ENCODE assay signal across 16 cellular contexts in genomic region chr6:31446481-31446880, GRCh38. TPM values are rescaled to one million over a fixed set of nuclear protein-coding genes. Genes with fewer than 3 reads are reported as not detected.
DNase-seq lines count a peak whose midpoint lies in the region; ATAC-seq and TF ChIP-seq lines count a peak whose summit lies in the region.
"Had no signal": no experiment of that assay in that cellular context is flagged by ENCODE, and none has a peak within 500 bp of the region (broad histone marks: within the 10 kb centered on the region; RNA-seq: fewer than 3 reads in every experiment).

No MANE protein-coding gene starts in this region.

- no peak for TF ChIP-seq CTCF in BJ (IDR thresholded peaks at IDR 0.05; ENCODE audit: insufficient read depth, low read depth, low read length)
- TF ChIP-seq CTCF in cardiac fibroblast (IDR thresholded peaks at IDR 0.05; ENCODE audit: low read depth, low read length), result no peak
- no peak for TF ChIP-seq CTCF in fibroblast of the aortic adventitia (IDR thresholded peaks at IDR 0.05; ENCODE audit: insufficient read depth, low read length)

- CTCF ChIA-PET in BJ (lab: Yijun Ruan, JAX), result interaction anchor here (1.1 to 1.5 kb wide), 2 partner anchors 47 to 49 kb away, joined by 4 to 6 read pairs; no protein-coding TSS in a partner anchor

- H3K36me3 ChIP-seq in BJ (ENCODE audit: control insufficient read depth, insufficient read depth, low read length), result no peaks in the 10 kb centered on the region
- H3K36me3 ChIP-seq: BLaER1 treated with 17β-estradiol and CSF1 and Interleukin-3, amounts not matched to agents 10 nM and 100 nM had no signal

- no peak overlapping the region for H3K4me3 ChIP-seq in BJ (ENCODE audit: low read depth, low read length)
- H3K4me3 ChIP-seq in cardiac fibroblast (replicated peaks in 1 of 2; ENCODE audit: low read depth in 2 of 2, low read length in 2 of 2), result no peak overlapping the region
- no peak overlapping the region for H3K4me3 ChIP-seq in fibroblast of the aortic adventitia (ENCODE audit: low read depth, low read length)
- H3K4me3 ChIP-seq: BLaER1 treated with 17β-estradiol and CSF1 and Interleukin-3, amounts not matched to agents 10 nM and 100 nM had no signal

- peaks cover 4% of the 10 kb centered on the region for H3K27me3 ChIP-seq in BJ (ENCODE audit: control insufficient read depth, insufficient read depth, low read length)
- H3K27me3 ChIP-seq: BLaER1 treated with 17β-estradiol and CSF1 and Interleukin-3, amounts not matched to agents 10 nM and 100 nM had no signal

- no peak for ATAC-seq in HG02759 (IDR thresholded peaks at IDR 0.05; ENCODE audit: unreplicated experiment)

- POLR2A ChIA-PET in BJ (lab: Charles Lee), result no interaction called here

- DNase-seq in BJ (ENCODE audit: low read depth) (peak; percentile 13), HS-27A (ENCODE audit: low read depth) (peak; percentile 27), cardiac fibroblast (ENCODE audit: low read depth in 2 of 2) (peak; percentile 25 to 29), fibroblast of the aortic adventitia (ENCODE audit: low read depth) (peak; percentile 43), dermis blood vessel endothelial cell (no peak), COLO829 (ENCODE audit: low spot score) (no peak)
- DNase-seq: ACHN; CD8-positive, alpha-beta memory T cell; HFFc6; Kasumi-1; MM.1S; NCI-H1105; NCI-H1694; NCI-H524 had no signal

RNA-seq across cellular contexts. Expression of gene MICA, which starts 43.1 kb away (rescaled TPM):
- 71.6 and 96.1 TPM in 2 replicates for polyA plus RNA-seq in BJ (2011; rRNA removed)
- polyA minus RNA-seq in BJ (2011; rRNA and poly(A)+ RNA removed), result 29.5 and 40.6 TPM in 2 replicates
- 12.7 and 13.3 TPM in 2 replicates for total RNA-seq in fibroblast of the aortic adventitia (ENCODE audit: low replicate concordance)
- 40.3 and 57.9 TPM in 2 replicates for total RNA-seq in dermis blood vessel endothelial cell

RNA-seq across cellular contexts. Expression of gene MICB, which starts 51.5 kb away (rescaled TPM):
- polyA plus RNA-seq in BJ (2011; rRNA removed), result 21.9 and 23.4 TPM in 2 replicates
- polyA minus RNA-seq in BJ (2011; rRNA and poly(A)+ RNA removed), result 16.1 and 21.2 TPM in 2 replicates
- 3.4 and 16.6 TPM in 2 replicates for total RNA-seq in fibroblast of the aortic adventitia (ENCODE audit: low replicate concordance)
- 14.5 and 29.3 TPM in 2 replicates for total RNA-seq in dermis blood vessel endothelial cell

Comparison
In these comparisons a context has a peak if more than half of its experiments do, and no peak if none do; other contexts are left out.
1. DNase-seq: peak in BJ (single experiment), HS-27A (single experiment), cardiac fibroblast (2 of 2) and fibroblast of the aortic adventitia (single experiment); none in dermis blood vessel endothelial cell (single experiment) and COLO829 (single experiment).